10 cellular contexts compared by ENCODE assay signal in the genomic region with DNA sequence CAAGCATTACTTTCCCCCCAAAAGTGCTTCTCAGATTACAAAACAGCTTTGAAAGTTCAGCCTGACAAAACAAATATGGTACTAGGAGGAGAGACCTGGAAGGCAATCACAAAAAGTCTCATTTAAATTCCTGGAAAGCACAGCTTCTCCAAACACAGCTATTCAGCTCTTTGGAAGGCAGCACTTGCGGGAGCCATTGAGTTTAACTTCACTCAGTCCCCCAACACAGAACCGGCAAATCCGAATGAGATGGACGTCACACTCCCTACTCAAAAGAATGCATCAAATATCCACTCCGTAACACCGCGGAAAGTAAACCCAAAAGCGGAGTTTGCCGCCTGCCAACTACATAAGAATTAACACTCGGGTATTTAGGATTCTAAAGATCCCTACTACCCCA. TPM values are rescaled to one million over a fixed set of nuclear protein-coding genes. Genes with fewer than 3 reads are reported as not detected.
DNase-seq lines count a peak whose midpoint lies in the region; ATAC-seq and TF ChIP-seq lines count a peak whose summit lies in the region.
"Had no signal": no experiment of that assay in that cellular context is flagged by ENCODE, and none has a peak within 500 bp of the region (broad histone marks: within the 10 kb centered on the region; RNA-seq: fewer than 3 reads in every experiment).

No MANE protein-coding gene starts in this region.

- WGBS in heart right ventricle, 2 donors, result 2 to 3% methylated on average over 10 of the region's 10 CpGs

- H3K4me1 ChIP-seq in heart right ventricle, result peaks cover 2 to 23% (median 8%) of the 10 kb centered on the region in 9 donors
- H3K4me1 ChIP-seq in upper lobe of right lung, result peaks cover 7% of the 10 kb centered on the region
- H3K4me1 ChIP-seq: BE2C had no signal

- H3K4me3 ChIP-seq in heart right ventricle, result peak overlapping the region in 7 of 10 donors; percentile 47 to 59 (median 57)
- peak overlapping the region; percentile 31 to 77 (median 65) for H3K4me3 ChIP-seq in dorsolateral prefrontal cortex
- H3K4me3 ChIP-seq in upper lobe of right lung, result peak overlapping the region; percentile 39

- no peak for TF ChIP-seq CTCF in heart right ventricle (IDR thresholded peaks at IDR 0.05)
- no peak for TF ChIP-seq CTCF in dorsolateral prefrontal cortex (IDR thresholded peaks at IDR 0.05 in 54 of 56, conservative IDR thresholded peaks at IDR 0.05 in 2 of 56; ENCODE audit: low read depth in 1 of 56, partially characterized antibody in 56 of 56)
- TF ChIP-seq CTCF in mesothelial cell of epicardium (IDR thresholded peaks at IDR 0.05; ENCODE audit: unreplicated experiment), result no peak
- TF ChIP-seq CTCF in upper lobe of right lung (IDR thresholded peaks at IDR 0.05), result no peak

- H3K27ac ChIP-seq in heart right ventricle (no peak overlapping the region), dorsolateral prefrontal cortex (peak overlapping the region in 32 of 59 donors; percentile 2 to 91 (median 79)), upper lobe of right lung (no peak overlapping the region)

- intact Hi-C loops in heart right ventricle (cut with DNase I) (no loop called here), Right ventricle myocardium inferior (cut with DNase I) (no loop called here), dorsolateral prefrontal cortex (cut with DNase I) (no loop called here), upper lobe of right lung (cut with DNase I) (no loop called here)

- peaks cover 16% of the 10 kb centered on the region for H3K4me1 Mint-ChIP-seq in mesothelial cell of epicardium

- H3K36me3 Mint-ChIP-seq in mesothelial cell of epicardium, result no peaks in the 10 kb centered on the region

- H3K27me3 Mint-ChIP-seq in mesothelial cell of epicardium (ENCODE audit: low read depth), result peaks cover 78% of the 10 kb centered on the region

- peak overlapping the region; percentile 84 for H3K27ac Mint-ChIP-seq in mesothelial cell of epicardium

- H3K4me3 Mint-ChIP-seq in mesothelial cell of epicardium, result peak overlapping the region; percentile 79

- no peak for DNase-seq in heart right ventricle
- no peak for DNase-seq in Right ventricle myocardium inferior (ENCODE audit: missing footprints)
- peak in 2 of 10 donors; percentile 6 to 22 for DNase-seq in dorsolateral prefrontal cortex
- DNase-seq in mesothelial cell of epicardium (ENCODE audit: low spot score in 2 of 2, unreplicated experiment in 2 of 2), result no peak
- DNase-seq in upper lobe of right lung, result no peak
- DNase-seq in activated CD4-positive, alpha-beta T cell treated with anti-CD3 and anti-CD28 coated beads for 4 hours, result no peak
- DNase-seq: BE2C had no signal

- no peaks in the 10 kb centered on the region for H3K36me3 ChIP-seq in heart right ventricle
- H3K36me3 ChIP-seq in upper lobe of right lung, result no peaks in the 10 kb centered on the region
- H3K36me3 ChIP-seq: BE2C had no signal

- no peaks in the 10 kb centered on the region for H3K9me3 ChIP-seq in heart right ventricle
- no peaks in the 10 kb centered on the region for H3K9me3 ChIP-seq in upper lobe of right lung
- H3K9me3 ChIP-seq: BE2C had no signal

- no peaks in the 10 kb centered on the region for H3K9me3 Mint-ChIP-seq in mesothelial cell of epicardium

- H3K27me3 ChIP-seq in heart right ventricle (peaks cover 0 to 71% (median 54%) of the 10 kb centered on the region in 7 donors), dorsolateral prefrontal cortex (peaks cover 0 to 37% (median 10%) of the 10 kb centered on the region in 45 donors), upper lobe of right lung (peaks cover 34% of the 10 kb centered on the region)

- ATAC-seq in heart right ventricle, result no peak
- no peak for ATAC-seq in Right ventricle myocardium inferior
- no peak for ATAC-seq in upper lobe of right lung
- no peak for ATAC-seq in HG03342 (IDR thresholded peaks at IDR 0.05; ENCODE audit: unreplicated experiment)
- no peak for ATAC-seq in GM21576 (IDR thresholded peaks at IDR 0.05; ENCODE audit: unreplicated experiment)

RNA-seq across cellular contexts. Expression of a gene that starts 0.6 kb away (rescaled TPM):
- total RNA-seq in heart right ventricle (under 1 TPM; 0.12 to 0.72 (median 0.24) TPM), Right ventricle myocardium inferior (0.38 TPM), dorsolateral prefrontal cortex (10 to 100 TPM; 18.8 to 78.1 (median 36.6) TPM), mesothelial cell of epicardium (16.3 to 19.4 TPM (median 19.3 TPM) in 3 replicates), upper lobe of right lung (2.5 TPM)
- polyA plus RNA-seq in heart right ventricle, result under 1 TPM; 0.15 to 0.23 TPM
- total RNA-seq: activated CD8-positive, alpha-beta memory T cell treated with anti-CD3 and anti-CD28 coated beads for 36 hours had no signal

Comparison
In these comparisons a context has a peak if more than half of its experiments do, and no peak if none do; other contexts are left out.
1. H3K27ac ChIP-seq: peak in dorsolateral prefrontal cortex (32 of 59); none in heart right ventricle (0 of 10) and upper lobe of right lung (single experiment).
2. Peak in every context shown above with its lines, with median percentiles within 50 percentile points of each other: H3K4me3 ChIP-seq.